In genomic region chr16:51527349-51527748, GRCh38 we compare ENCODE assay signal across 21 cellular contexts.
DNase-seq lines count a peak whose midpoint lies in the region; ATAC-seq, FAIRE-seq and TF ChIP-seq lines count a peak whose summit lies in the region.
"Had no signal": no experiment of that assay in that cellular context is flagged by ENCODE, and none has a peak within 500 bp of the region (broad histone marks: within the 10 kb centered on the region; RNA-seq: fewer than 3 reads in every experiment).

No MANE protein-coding gene starts in this region.

- FAIRE-seq in astrocyte (lab: Jason Lieb, UNC), result peak; percentile 50
- FAIRE-seq: A549, D721Med, G401.6, GM12891, GM18507 had no signal

- no peak overlapping the region for H2BK12ac ChIP-seq in neuronal stem cell (ENCODE audit: low read length)

- peaks cover 4% of the 10 kb centered on the region for H3K9me2 ChIP-seq in GM23338 (ENCODE audit: insufficient read depth)

- H3K9me3 ChIP-seq in astrocyte (ENCODE audit: insufficient read depth, low read depth, low read length) (no peaks in the 10 kb centered on the region), liver (ENCODE audit: control insufficient read depth in 4 of 4, low read length in 3 of 4) (no peaks in the 10 kb centered on the region), neuronal stem cell (replicated peaks in 1 of 2; ENCODE audit: control insufficient read depth in 2 of 2, insufficient read depth in 1 of 2, low read depth in 1 of 2, low read length in 2 of 2) (peaks cover 0 to 3% of the 10 kb centered on the region in 2 donors), T-helper 17 cell (ENCODE audit: control insufficient read depth, low read length, poor library complexity, severe bottlenecking) (no peaks in the 10 kb centered on the region)
- H3K9me3 ChIP-seq: Caco-2 had no signal

- H3K27me3 Mint-ChIP-seq in GM23338 (ENCODE audit: insufficient read depth, low read depth, poor library complexity), result peaks cover 12% of the 10 kb centered on the region
- H3K27me3 Mint-ChIP-seq in astrocyte (ENCODE audit: low read depth, unreplicated experiment), result peaks cover 8% of the 10 kb centered on the region
- H3K27me3 Mint-ChIP-seq in T-helper 17 cell, result no peaks in the 10 kb centered on the region
- H3K27me3 Mint-ChIP-seq: CD4-positive, alpha-beta T cell; IgD-negative memory B cell had no signal

- no peaks in the 10 kb centered on the region for H3K79me1 ChIP-seq in neuronal stem cell (ENCODE audit: low read depth, low read length)

- H3K27ac ChIP-seq in GM23338 (ENCODE audit: low read depth), result no peak overlapping the region
- no peak overlapping the region for H3K27ac ChIP-seq in astrocyte (ENCODE audit: low read depth, low read length)
- H3K27ac ChIP-seq in liver (ENCODE audit: low read depth in 1 of 2, low read length in 2 of 2), result peak overlapping the region; percentile 44 to 70
- peak overlapping the region; percentile 5 for H3K27ac ChIP-seq in neuronal stem cell (replicated peaks; ENCODE audit: low read length)
- H3K27ac ChIP-seq: 22Rv1, A549, C4-2B, HL-60 had no signal

- DNase-seq in GM23338 (ENCODE audit: low spot score), result no peak
- DNase-seq in astrocyte (ENCODE audit: low read depth), result no peak
- no peak for DNase-seq in neuronal stem cell (ENCODE audit: low spot score)
- no peak for DNase-seq in T-helper 17 cell
- no peak for DNase-seq in HUDEP-2 (lab: John Stamatoyannopoulos, UW; ENCODE audit: unreplicated experiment in 76 of 76)
- DNase-seq: AML-193; Caco-2; CD4-positive, alpha-beta T cell; GOT3; H7 had no signal

- H3K4me3 Mint-ChIP-seq in GM23338 (no peak overlapping the region), astrocyte (ENCODE audit: unreplicated experiment) (no peak overlapping the region), T-helper 17 cell (no peak overlapping the region)
- H3K4me3 Mint-ChIP-seq: CD4-positive, alpha-beta T cell; IgD-negative memory B cell had no signal

- TF ChIP-seq RAD21 in liver (IDR thresholded peaks at IDR 0.05), result no peak

- ATAC-seq in GM23338 (no peak), T-helper 17 cell (no peak), esophagus mucosa (no peak)
- ATAC-seq: A549 had no signal

- TF ChIP-seq CTCF in GM23338 (conservative IDR thresholded peaks at IDR 0.05; ENCODE audit: low read depth in 2 of 2), result no peak
- TF ChIP-seq CTCF in astrocyte (IDR thresholded peaks at IDR 0.05; ENCODE audit: insufficient read depth, low read depth, low read length), result no peak
- no peak for TF ChIP-seq CTCF in liver (IDR thresholded peaks at IDR 0.05; ENCODE audit: low read depth, low read length, missing input control)

- H3K9me3 Mint-ChIP-seq in GM23338 (peaks cover 7% of the 10 kb centered on the region), astrocyte (ENCODE audit: unreplicated experiment) (peaks cover 7% of the 10 kb centered on the region)

- H4K20me1 ChIP-seq in GM23338 (replicated peaks; ENCODE audit: insufficient read depth) (no peaks in the 10 kb centered on the region), astrocyte (ENCODE audit: insufficient read depth, low read length) (no peaks in the 10 kb centered on the region)

- H3K4me1 ChIP-seq in GM23338 (ENCODE audit: insufficient read depth) (peaks cover 9% of the 10 kb centered on the region), astrocyte (ENCODE audit: insufficient read depth, low read length) (peaks cover 6% of the 10 kb centered on the region), liver (ENCODE audit: control insufficient read depth in 4 of 4, insufficient read depth in 4 of 4, low read length in 3 of 4) (peaks cover 4 to 25% (median 15%) of the 10 kb centered on the region in 4 donors), neuronal stem cell (ENCODE audit: control insufficient read depth in 2 of 2, insufficient read depth in 1 of 2, low read depth in 1 of 2, low read length in 2 of 2) (peaks cover 5 to 21% of the 10 kb centered on the region in 2 donors)
- H3K4me1 ChIP-seq: Caco-2 had no signal

- H3K79me2 ChIP-seq in GM23338 (replicated peaks; ENCODE audit: insufficient read depth), result no peaks in the 10 kb centered on the region
- no peaks in the 10 kb centered on the region for H3K79me2 ChIP-seq in astrocyte (ENCODE audit: insufficient read depth, low read length)

- H2BK15ac ChIP-seq in neuronal stem cell (ENCODE audit: low read length), result no peak overlapping the region

- no peak overlapping the region for H3K27ac Mint-ChIP-seq in GM23338
- no peak overlapping the region for H3K27ac Mint-ChIP-seq in astrocyte (ENCODE audit: unreplicated experiment)
- no peak overlapping the region for H3K27ac Mint-ChIP-seq in T-helper 17 cell
- H3K27ac Mint-ChIP-seq: CD4-positive, alpha-beta T cell; IgD-negative memory B cell had no signal

- H3K36me3 ChIP-seq in GM23338 (ENCODE audit: insufficient read depth) (peaks cover 3% of the 10 kb centered on the region; the same call in 1 of the 2 replicates), astrocyte (ENCODE audit: insufficient read depth, low read length) (no peaks in the 10 kb centered on the region), liver (ENCODE audit: control insufficient read depth in 4 of 4, insufficient read depth in 3 of 4, low read depth in 1 of 4, low read length in 3 of 4) (no peaks in the 10 kb centered on the region), neuronal stem cell (replicated peaks in 1 of 2; ENCODE audit: control insufficient read depth in 2 of 2, insufficient read depth in 2 of 2, low read length in 2 of 2) (no peaks in the 10 kb centered on the region)

- H3K14ac ChIP-seq in neuronal stem cell (ENCODE audit: low read length), result no peak overlapping the region

- no peak overlapping the region for H2AK5ac ChIP-seq in neuronal stem cell (ENCODE audit: low read depth, low read length)

- peak overlapping the region; percentile 64 for H2AFZ ChIP-seq in GM23338
- no peak overlapping the region for H2AFZ ChIP-seq in astrocyte (ENCODE audit: low read depth, low read length)
- no peak overlapping the region for H2AFZ ChIP-seq in neuronal stem cell (ENCODE audit: low read length)

- no peak overlapping the region for H4K91ac ChIP-seq in neuronal stem cell (ENCODE audit: low read depth, low read length, poor library complexity)

- H3K27me3 ChIP-seq in GM23338 (ENCODE audit: insufficient read depth) (no peaks in the 10 kb centered on the region), astrocyte (ENCODE audit: insufficient read depth, low read length) (no peaks in the 10 kb centered on the region), liver (ENCODE audit: control insufficient read depth in 4 of 4, insufficient read depth in 4 of 4, low read length in 3 of 4) (no peaks in the 10 kb centered on the region), neuronal stem cell (ENCODE audit: control insufficient read depth in 3 of 3, insufficient read depth in 3 of 3, low read depth in 1 of 3, low read length in 3 of 3) (no peaks in the 10 kb centered on the region)

- no peak overlapping the region for H3K18ac ChIP-seq in neuronal stem cell (ENCODE audit: low read length)

- H3K4me3 ChIP-seq in GM23338 (no peak overlapping the region), astrocyte (ENCODE audit: insufficient read depth, low read depth, low read length) (no peak overlapping the region), liver (ENCODE audit: low read depth in 1 of 3, low read length in 3 of 3) (no peak overlapping the region), neuronal stem cell (ENCODE audit: low read length in 2 of 2) (no peak overlapping the region)
- H3K4me3 ChIP-seq: A549 had no signal

- no peak overlapping the region for H3K4ac ChIP-seq in neuronal stem cell (ENCODE audit: low read length)

- H3K4me2 ChIP-seq in GM23338 (no peak overlapping the region), astrocyte (ENCODE audit: low read length) (no peak overlapping the region), neuronal stem cell (ENCODE audit: insufficient read depth, low read length, poor library complexity, severe bottlenecking) (no peak overlapping the region)
- H3K4me2 ChIP-seq: A549 had no signal

- no peak overlapping the region for H4K8ac ChIP-seq in neuronal stem cell (ENCODE audit: low read depth, low read length)

- H3K23ac ChIP-seq in neuronal stem cell (ENCODE audit: low read depth, low read length, poor library complexity), result no peak overlapping the region

- H3F3A ChIP-seq in GM23338 (replicated peaks; ENCODE audit: low read depth), result no peaks in the 10 kb centered on the region

- H3K36me3 Mint-ChIP-seq in GM23338 (ENCODE audit: low read depth) (peaks cover 4% of the 10 kb centered on the region; the same call in 1 of the 3 replicates), astrocyte (ENCODE audit: low read depth, unreplicated experiment) (no peaks in the 10 kb centered on the region), T-helper 17 cell (ENCODE audit: low read depth) (no peaks in the 10 kb centered on the region)

- H3K4me1 Mint-ChIP-seq in GM23338 (peaks cover 23% of the 10 kb centered on the region), astrocyte (ENCODE audit: low read depth, unreplicated experiment) (peaks cover 8% of the 10 kb centered on the region), T-helper 17 cell (no peaks in the 10 kb centered on the region)
- H3K4me1 Mint-ChIP-seq: IgD-negative memory B cell had no signal

- 91% methylated on average over 6 of the region's 6 CpGs for WGBS in liver
- no CpG with 5 or more reads among the region's 6 CpGs for WGBS in neuronal stem cell (ENCODE audit: extremely low coverage in 2 of 2, insufficient read length in 2 of 2, insufficient replicate concordance in 1 of 2), 2 donors

- no peak overlapping the region for H2BK120ac ChIP-seq in neuronal stem cell (ENCODE audit: low read depth, low read length)

- no peak overlapping the region for H3K9ac ChIP-seq in astrocyte (ENCODE audit: low read length)
- no peak overlapping the region for H3K9ac ChIP-seq in liver (ENCODE audit: low read depth in 1 of 2, low read length in 2 of 2)
- H3K9ac ChIP-seq in neuronal stem cell (ENCODE audit: low read depth, low read length, poor library complexity), result no peak overlapping the region

- H2BK5ac ChIP-seq in neuronal stem cell (ENCODE audit: low read length), result no peak overlapping the region

TF ChIP-seq in liver, 16 proteins besides CTCF, POLR2A, EP300 and RAD21 (continues in another document):
- TF ChIP-seq RXRA (IDR thresholded peaks at IDR 0.05) (no peak), HNF4A (conservative IDR thresholded peaks at IDR 0.05) (no peak), MAX (IDR thresholded peaks at IDR 0.05) (no peak), NR2F2 (IDR thresholded peaks at IDR 0.05) (no peak)

Comparison
In these comparisons a context has a peak if more than half of its experiments do, and no peak if none do; other contexts are left out.
1. H3K27ac ChIP-seq: peak in liver (2 of 2) and neuronal stem cell (single experiment); none in GM23338 (single experiment) and astrocyte (single experiment).